ENCODE assay signal across 14 cellular contexts in genomic region chr17:81854974-81855774, GRCh38. TPM values are rescaled to one million over a fixed set of nuclear protein-coding genes. Genes with fewer than 3 reads are reported as not detected.
A peak's percentile ranks its signal among the peaks of the same experiment; 100 is the strongest.
DNase-seq lines count a peak whose midpoint lies in the region; ATAC-seq and TF ChIP-seq lines count a peak whose summit lies in the region.
"Had no signal": no experiment of that assay in that cellular context is flagged by ENCODE, and none has a peak within 500 bp of the region (broad histone marks: within the 10 kb centered on the region; RNA-seq: fewer than 3 reads in every experiment).

No MANE protein-coding gene starts in this region.

- ATAC-seq in CD8-positive, alpha-beta T cell: peak; percentile 44
- ATAC-seq in HG03565 (IDR thresholded peaks at IDR 0.05; ENCODE audit: unreplicated experiment): no peak
- ATAC-seq: activated naive CD8-positive, alpha-beta T cell treated with anti-CD3 and anti-CD28 coated beads, Interleukin-2, amount 50 U/mL, for 24 hours had no signal

- no peak overlapping the region for H2BK15ac ChIP-seq in mesenchymal stem cell (ENCODE audit: low read depth, poor library complexity, severe bottlenecking)

- peak overlapping the region; percentile 46 for H4K91ac ChIP-seq in mesenchymal stem cell (ENCODE audit: low read length)

- H2BK120ac ChIP-seq in mesenchymal stem cell (ENCODE audit: low read depth, low read length): no peak overlapping the region

- CTCF ChIA-PET in CD8-positive, alpha-beta T cell (lab: Charles Lee): interaction anchor here (0.6 to 1.1 kb wide), 5 partner anchors 13 to 555 kb away, joined by 3 to 4 read pairs (median 3); no protein-coding TSS in a partner anchor

- no peak overlapping the region for H3K14ac ChIP-seq in mesenchymal stem cell (ENCODE audit: low read length in 2 of 2)

- no peak overlapping the region for H3K4ac ChIP-seq in mesenchymal stem cell (ENCODE audit: low read depth in 1 of 2, low read length in 2 of 2)

- no peak overlapping the region for H3K4me3 ChIP-seq in CD8-positive, alpha-beta T cell (ENCODE audit: low read depth, low read length)
- H3K4me3 ChIP-seq in mesenchymal stem cell (ENCODE audit: insufficient read depth in 1 of 2, low read depth in 1 of 2, low read length in 2 of 2): no peak overlapping the region

- H3K23ac ChIP-seq in mesenchymal stem cell (ENCODE audit: low read length in 2 of 2): no peak overlapping the region

- peak overlapping the region; percentile 60 for H3K9ac ChIP-seq in mesenchymal stem cell (ENCODE audit: low read length)

- peaks cover 30% of the 10 kb centered on the region for H3K36me3 ChIP-seq in CD8-positive, alpha-beta T cell (ENCODE audit: insufficient read depth, low read length)
- H3K36me3 ChIP-seq in mesenchymal stem cell (ENCODE audit: control insufficient read depth in 1 of 2, insufficient read depth in 2 of 2, low read depth in 1 of 2, low read length in 2 of 2): peaks cover 68 to 82% of the 10 kb centered on the region in 2 experiments

- no peak overlapping the region for H4K8ac ChIP-seq in mesenchymal stem cell (ENCODE audit: low read length)

- H2BK5ac ChIP-seq in mesenchymal stem cell (ENCODE audit: low read depth, low read length, poor library complexity, severe bottlenecking): no peak overlapping the region

- peaks cover 20% of the 10 kb centered on the region for H3K79me1 ChIP-seq in mesenchymal stem cell (replicated peaks; ENCODE audit: low read length, poor library complexity, severe bottlenecking)

- H3K4me3 Mint-ChIP-seq in CD8-positive, alpha-beta T cell: no peak overlapping the region

- H3K27ac Mint-ChIP-seq in CD8-positive, alpha-beta T cell: no peak overlapping the region
- H3K27ac Mint-ChIP-seq: activated naive CD8-positive, alpha-beta T cell treated with anti-CD3 and anti-CD28 coated beads, Interleukin-2, amount 50 U/mL, for 24 hours had no signal

- H3K27ac ChIP-seq in CD8-positive, alpha-beta T cell (ENCODE audit: low read depth, low read length): no peak overlapping the region
- H3K27ac ChIP-seq in mesenchymal stem cell (ENCODE audit: low read length, poor library complexity, severe bottlenecking): no peak overlapping the region

- H3K4me2 ChIP-seq in mesenchymal stem cell (ENCODE audit: low read length, poor library complexity, severe bottlenecking): no peak overlapping the region

- peaks cover 27% of the 10 kb centered on the region for H3K4me1 Mint-ChIP-seq in CD8-positive, alpha-beta T cell (ENCODE audit: low read depth)

- WGBS in mesenchymal stem cell: 95% methylated on average over 24 of the region's 29 CpGs

- H3K18ac ChIP-seq in mesenchymal stem cell (ENCODE audit: low read depth in 1 of 2, low read length in 2 of 2): no peak overlapping the region

- intact Hi-C loops in CD8-positive, alpha-beta T cell (cut with DNase I, micrococcal nuclease): no loop called here

- POLR2A ChIA-PET in CD8-positive, alpha-beta T cell (lab: Charles Lee): no interaction called here

- DNase-seq in CD8-positive, alpha-beta T cell: peak in 1 of 7 experiments; percentile 26
- DNase-seq in cerebellar cortex (ENCODE audit: low spot score) (peak; percentile 75), mesenchymal stem cell (no peak), GF-D8 (lab: John Stamatoyannopoulos, UW) (no peak), NCI-H774 (lab: John Stamatoyannopoulos, UW) (no peak), dedifferentiated amniotic fluid mesenchymal stem cell (ENCODE audit: extremely low spot score) (no peak)
- DNase-seq: activated CD8-positive, alpha-beta memory T cell treated with anti-CD3 and anti-CD28 coated beads for 24 hours; activated naive CD8-positive, alpha-beta T cell treated with anti-CD3 and anti-CD28 coated beads, Interleukin-2, amount 50 U/mL, for 24 hours; NCI-H1092; NCI-H748 treated with DMSO at 0.1 percent for 48 hours; T-helper 2 cell had no signal

- no peaks in the 10 kb centered on the region for H3K9me3 ChIP-seq in CD8-positive, alpha-beta T cell (ENCODE audit: low read length)
- H3K9me3 ChIP-seq in mesenchymal stem cell (ENCODE audit: control insufficient read depth, low read length): no peaks in the 10 kb centered on the region

- no peaks in the 10 kb centered on the region for H3K9me3 Mint-ChIP-seq in CD8-positive, alpha-beta T cell
- H3K9me3 Mint-ChIP-seq: activated naive CD8-positive, alpha-beta T cell treated with anti-CD3 and anti-CD28 coated beads, Interleukin-2, amount 50 U/mL, for 24 hours had no signal

- no peak overlapping the region for H2BK12ac ChIP-seq in mesenchymal stem cell (ENCODE audit: low read length in 2 of 2)

- no peaks in the 10 kb centered on the region for H3K27me3 Mint-ChIP-seq in CD8-positive, alpha-beta T cell (ENCODE audit: low read depth)
- H3K27me3 Mint-ChIP-seq: activated naive CD8-positive, alpha-beta T cell treated with anti-CD3 and anti-CD28 coated beads, Interleukin-2, amount 50 U/mL, for 24 hours had no signal

- H2AK5ac ChIP-seq in mesenchymal stem cell (ENCODE audit: low read length, severe bottlenecking): no peak overlapping the region

- H2AFZ ChIP-seq in mesenchymal stem cell (ENCODE audit: low read depth, low read length): no peak overlapping the region

- peaks cover 62% of the 10 kb centered on the region for H3K36me3 Mint-ChIP-seq in CD8-positive, alpha-beta T cell

- TF ChIP-seq CTCF in CD8-positive, alpha-beta T cell (IDR thresholded peaks at IDR 0.05): no peak
- peak; percentile 37; the same call in 1 of the 2 replicates for TF ChIP-seq CTCF in LNCAP (IDR thresholded peaks at IDR 0.05)

- H3K4me1 ChIP-seq in CD8-positive, alpha-beta T cell (ENCODE audit: insufficient read depth, low read length): peaks cover 16% of the 10 kb centered on the region
- peaks cover 20% of the 10 kb centered on the region for H3K4me1 ChIP-seq in mesenchymal stem cell (ENCODE audit: control insufficient read depth, insufficient read depth, low read depth, low read length)

- no peaks in the 10 kb centered on the region for H3K27me3 ChIP-seq in CD8-positive, alpha-beta T cell (ENCODE audit: insufficient read depth, low read length)
- no peaks in the 10 kb centered on the region for H3K27me3 ChIP-seq in mesenchymal stem cell (ENCODE audit: control insufficient read depth in 1 of 2, insufficient read depth in 1 of 2, low read length in 2 of 2)

RNA-seq across cellular contexts. Expression of gene P4HB, which starts 5.2 kb away (rescaled TPM):
- total RNA-seq in CD8-positive, alpha-beta T cell: 100 to 1,000 TPM; 278 to 288 TPM
- 1,896 TPM for polyA plus RNA-seq in mesenchymal stem cell (2013, experiment 1 of 2)
- polyA plus RNA-seq in mesenchymal stem cell (2013, experiment 2 of 2): 1,944 TPM

RNA-seq across cellular contexts. Expression of gene ARHGDIA, which starts 16.0 kb away (rescaled TPM):
- total RNA-seq in CD8-positive, alpha-beta T cell: 100 to 1,000 TPM; 777 to 791 TPM
- 494 TPM for polyA plus RNA-seq in mesenchymal stem cell (2013, experiment 1 of 2)
- polyA plus RNA-seq in mesenchymal stem cell (2013, experiment 2 of 2): 496 TPM

RNA-seq across cellular contexts. Expression of gene PPP1R27, which starts 20.3 kb away (rescaled TPM):
- not detected for total RNA-seq in CD8-positive, alpha-beta T cell
- polyA plus RNA-seq in mesenchymal stem cell (2013, experiment 1 of 2): 0.11 TPM
- 0.12 TPM for polyA plus RNA-seq in mesenchymal stem cell (2013, experiment 2 of 2)
- total RNA-seq: urinary bladder had no signal
- polyA plus RNA-seq: urinary bladder had no signal

RNA-seq across cellular contexts. Expression of gene MCRIP1, which starts 22.1 kb away (rescaled TPM):
- 10 to 100 TPM; 32.2 to 34.0 TPM for total RNA-seq in CD8-positive, alpha-beta T cell
- polyA plus RNA-seq in mesenchymal stem cell (2013, experiment 1 of 2): 134 TPM
- 132 TPM for polyA plus RNA-seq in mesenchymal stem cell (2013, experiment 2 of 2)

RNA-seq across cellular contexts. Expression of gene ALYREF, which starts 36.2 kb away (rescaled TPM):
- 100 to 1,000 TPM in 1 of 2 experiments, 10 to 100 TPM in 1; 95.8 to 118 TPM for total RNA-seq in CD8-positive, alpha-beta T cell
- 44.0 TPM for polyA plus RNA-seq in mesenchymal stem cell (2013, experiment 1 of 2)
- 42.6 TPM for polyA plus RNA-seq in mesenchymal stem cell (2013, experiment 2 of 2)
